ENCODE assay signal across 8 cellular contexts in the genomic region with DNA sequence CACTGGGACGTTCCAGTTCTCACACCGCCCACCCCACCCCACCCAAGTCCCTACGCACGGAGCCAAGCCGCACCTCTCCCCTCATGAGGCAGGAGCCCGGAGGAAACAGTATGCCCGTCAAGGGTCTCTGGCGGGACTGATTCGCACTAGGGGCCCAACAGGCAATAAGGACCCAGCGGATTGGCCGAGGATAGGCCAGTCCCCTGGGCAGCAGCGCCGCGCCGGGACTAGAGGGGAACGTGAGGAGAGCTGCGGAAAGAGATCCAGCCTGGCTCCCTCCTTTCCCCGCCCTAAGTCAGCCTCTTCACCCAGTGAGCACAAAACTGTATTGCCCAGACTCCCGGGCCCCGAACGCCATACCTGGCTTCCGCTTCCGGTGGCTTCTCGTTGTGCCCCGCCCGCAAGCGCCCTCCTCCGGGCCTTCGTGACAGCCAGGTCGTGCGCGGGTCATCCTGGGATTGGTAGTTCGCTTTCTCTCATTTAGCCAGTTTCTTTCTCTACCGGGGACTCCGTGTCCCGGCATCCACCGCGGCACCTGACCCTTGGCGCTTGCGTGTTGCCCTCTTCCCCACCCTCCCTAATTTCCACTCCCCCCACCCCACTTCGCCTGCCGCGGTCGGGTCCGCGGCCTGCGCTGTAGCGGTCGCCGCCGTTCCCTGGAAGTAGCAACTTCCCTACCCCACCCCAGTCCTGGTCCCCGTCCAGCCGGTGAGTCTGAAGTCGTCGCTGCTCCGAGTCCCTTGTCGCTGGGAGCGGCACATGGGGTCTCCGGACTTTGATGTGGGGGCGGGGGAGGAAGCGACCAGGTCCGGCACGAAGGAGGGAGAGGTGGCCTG. TPM values are rescaled to one million over a fixed set of nuclear protein-coding genes. Genes with fewer than 3 reads are reported as not detected.
A peak's percentile ranks its signal among the peaks of the same experiment; 100 is the strongest.
DNase-seq lines count a peak whose midpoint lies in the region; ATAC-seq lines count a peak whose summit lies in the region.

A gene (plus strand): TSS at position 580 of the 836 bp plus-strand sequence. CDS start 752 bp downstream, outside the sequence.

- H3K27me3 ChIP-seq in right cardiac atrium (ENCODE audit: control insufficient read depth, insufficient read depth): no peaks in the 10 kb centered on the region
- H3K27me3 ChIP-seq in rectal smooth muscle tissue (ENCODE audit: control insufficient read depth, insufficient read depth, low read length): no peaks in the 10 kb centered on the region
- H3K27me3 ChIP-seq in aorta (ENCODE audit: control insufficient read depth in 1 of 2, insufficient read depth in 2 of 2, low read length in 1 of 2): no peaks in the 10 kb centered on the region

- no peaks in the 10 kb centered on the region for H3K9me3 ChIP-seq in right cardiac atrium (ENCODE audit: control insufficient read depth, low read length)
- no peaks in the 10 kb centered on the region for H3K9me3 ChIP-seq in aorta (ENCODE audit: control insufficient read depth, low read length)

- intact Hi-C loops in T-helper 2 cell treated with Interferon-gamma antibody and Interleukin-4, amounts not matched to agents 100 ng/mL and 5 ng/mL, for 36 hours (cut with micrococcal nuclease): loop anchor here (1.0 to 10.0 kb wide), 11 partner anchors 13 to 509 kb away; a partner anchor contains a TSS
- intact Hi-C loops in right cardiac atrium (cut with DNase I) (loop anchor here in 1 of 4 donors (5.0 to 10.0 kb wide), 2 partner anchors 62 to 1309 kb away; a partner anchor contains a TSS), aorta (cut with DNase I) (loop anchor here in 1 of 2 donors (5.0 kb wide), 1 partner anchor 127 kb away; no protein-coding TSS in a partner anchor)

- H3K4me3 ChIP-seq in right cardiac atrium (ENCODE audit: low read length): peak within 1 kb of the TSS; percentile 90
- peak within 1 kb of the TSS; percentile 73 for H3K4me3 ChIP-seq in rectal smooth muscle tissue (ENCODE audit: low read length)
- H3K4me3 ChIP-seq in aorta (ENCODE audit: low read length in 2 of 2): peak within 1 kb of the TSS; percentile 55 to 77

- WGBS in right cardiac atrium: under 1% methylated on average over 63 of the region's 63 CpGs
- WGBS in aorta, 2 donors: 0 to 1% methylated on average over 63 of the region's 63 CpGs

- peak within 1 kb of the TSS; percentile 79 for H3K9ac ChIP-seq in rectal smooth muscle tissue (ENCODE audit: low read length)

- peaks cover 33% of the 10 kb centered on the region for H3K36me3 ChIP-seq in rectal smooth muscle tissue (ENCODE audit: control insufficient read depth, insufficient read depth, low read length)
- H3K36me3 ChIP-seq in aorta (ENCODE audit: control insufficient read depth in 1 of 2, insufficient read depth in 2 of 2, low read length in 1 of 2): peaks cover 0 to 11% of the 10 kb centered on the region in 2 donors

- ATAC-seq in GM18499 (IDR thresholded peaks at IDR 0.05; ENCODE audit: insufficient read depth, unreplicated experiment) (peak; percentile 51), HG02943 (IDR thresholded peaks at IDR 0.05; ENCODE audit: low read depth, unreplicated experiment) (peak; percentile 70), right cardiac atrium (peak; percentile 93 to 94), aorta (ENCODE audit: low FRiP score) (peak; percentile 95)

- H3K4me1 ChIP-seq in right cardiac atrium (ENCODE audit: control insufficient read depth, insufficient read depth, low read length) (peaks cover 3% of the 10 kb centered on the region), rectal smooth muscle tissue (ENCODE audit: control insufficient read depth, insufficient read depth, low read length) (peaks cover 18% of the 10 kb centered on the region), aorta (ENCODE audit: control insufficient read depth in 1 of 2, insufficient read depth in 2 of 2, low read length in 2 of 2) (no peaks in the 10 kb centered on the region)

- DNase-seq in NCI-H187 treated with DMSO at 0.1 percent for 48 hours (lab: John Stamatoyannopoulos, UW) (peak; percentile 84), anterior cingulate cortex (lab: John Stamatoyannopoulos, UW) (peak; percentile 82 to 100 (median 98)), right cardiac atrium (peak; percentile 99 to 100 (median 99)), aorta (peak; percentile 99)

- H3K27ac ChIP-seq in right cardiac atrium (ENCODE audit: low read length): peak within 1 kb of the TSS; percentile 98
- peak within 1 kb of the TSS; percentile 90 for H3K27ac ChIP-seq in rectal smooth muscle tissue (ENCODE audit: low read depth, low read length)
- H3K27ac ChIP-seq in aorta (ENCODE audit: low read depth in 1 of 2, low read length in 2 of 2): peak within 1 kb of the TSS; percentile 49 to 86

RNA-seq across cellular contexts. Expression of the gene that starts here (rescaled TPM):
- 220 and 229 TPM in 2 replicates for total RNA-seq in T-helper 2 cell treated with Interferon-gamma antibody and Interleukin-4, amounts not matched to agents 100 ng/mL and 5 ng/mL, for 36 hours
- 100 to 1,000 TPM; 110 to 123 (median 116) TPM for total RNA-seq in right cardiac atrium
- 158 TPM for polyA plus RNA-seq in right cardiac atrium
- 100 to 1,000 TPM; 100 to 106 TPM for total RNA-seq in aorta
- polyA plus RNA-seq in aorta: 100 to 1,000 TPM; 122 to 191 TPM

Comparison
In these comparisons a context has a peak if more than half of its experiments do, and no peak if none do; other contexts are left out.
1. Peak in every context shown above with its lines: DNase-seq, ATAC-seq, H3K4me3 ChIP-seq and H3K27ac ChIP-seq.